ENCODE assay signal across 1 cellular context in the genomic region with DNA sequence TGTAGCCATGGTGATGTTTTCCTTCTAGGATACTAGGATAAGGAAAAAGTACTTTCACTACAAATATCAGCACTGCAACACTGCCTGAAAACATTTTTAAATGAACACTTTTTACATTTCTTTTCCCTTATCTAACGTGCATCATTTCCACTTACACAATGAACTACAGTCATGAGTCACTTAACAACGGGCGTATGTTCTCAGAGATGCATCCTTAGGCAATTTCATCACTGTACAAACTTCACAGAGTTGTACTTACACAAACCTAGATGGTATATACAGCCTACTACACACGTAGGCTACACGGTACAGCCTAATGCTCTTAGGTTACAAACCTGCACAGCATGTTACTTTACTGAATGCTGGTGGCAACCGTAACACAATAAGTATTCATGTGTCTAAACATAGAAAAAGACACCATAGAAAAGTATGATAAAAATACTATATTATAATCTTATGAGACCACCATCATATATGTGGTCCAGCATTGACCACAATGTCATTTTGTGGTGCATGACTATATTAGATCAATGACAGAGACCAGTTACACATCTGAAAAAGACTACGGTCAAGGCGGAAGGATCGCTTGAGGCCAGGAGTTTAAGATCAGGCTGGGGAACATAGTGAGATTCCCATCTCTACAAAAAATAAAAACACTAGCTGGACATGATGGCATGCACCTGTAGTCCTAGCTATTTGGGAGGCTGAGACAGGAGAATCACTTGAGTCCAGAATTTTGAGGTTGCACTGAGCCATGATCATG.
TF ChIP-seq lines count a peak whose summit lies in the region.

No MANE protein-coding gene starts in this region.

TF ChIP-seq in WTC11, 78 proteins besides CTCF, POLR2A, EP300 and RAD21 (continued from another document):
- TF ChIP-seq, protein P1, sequence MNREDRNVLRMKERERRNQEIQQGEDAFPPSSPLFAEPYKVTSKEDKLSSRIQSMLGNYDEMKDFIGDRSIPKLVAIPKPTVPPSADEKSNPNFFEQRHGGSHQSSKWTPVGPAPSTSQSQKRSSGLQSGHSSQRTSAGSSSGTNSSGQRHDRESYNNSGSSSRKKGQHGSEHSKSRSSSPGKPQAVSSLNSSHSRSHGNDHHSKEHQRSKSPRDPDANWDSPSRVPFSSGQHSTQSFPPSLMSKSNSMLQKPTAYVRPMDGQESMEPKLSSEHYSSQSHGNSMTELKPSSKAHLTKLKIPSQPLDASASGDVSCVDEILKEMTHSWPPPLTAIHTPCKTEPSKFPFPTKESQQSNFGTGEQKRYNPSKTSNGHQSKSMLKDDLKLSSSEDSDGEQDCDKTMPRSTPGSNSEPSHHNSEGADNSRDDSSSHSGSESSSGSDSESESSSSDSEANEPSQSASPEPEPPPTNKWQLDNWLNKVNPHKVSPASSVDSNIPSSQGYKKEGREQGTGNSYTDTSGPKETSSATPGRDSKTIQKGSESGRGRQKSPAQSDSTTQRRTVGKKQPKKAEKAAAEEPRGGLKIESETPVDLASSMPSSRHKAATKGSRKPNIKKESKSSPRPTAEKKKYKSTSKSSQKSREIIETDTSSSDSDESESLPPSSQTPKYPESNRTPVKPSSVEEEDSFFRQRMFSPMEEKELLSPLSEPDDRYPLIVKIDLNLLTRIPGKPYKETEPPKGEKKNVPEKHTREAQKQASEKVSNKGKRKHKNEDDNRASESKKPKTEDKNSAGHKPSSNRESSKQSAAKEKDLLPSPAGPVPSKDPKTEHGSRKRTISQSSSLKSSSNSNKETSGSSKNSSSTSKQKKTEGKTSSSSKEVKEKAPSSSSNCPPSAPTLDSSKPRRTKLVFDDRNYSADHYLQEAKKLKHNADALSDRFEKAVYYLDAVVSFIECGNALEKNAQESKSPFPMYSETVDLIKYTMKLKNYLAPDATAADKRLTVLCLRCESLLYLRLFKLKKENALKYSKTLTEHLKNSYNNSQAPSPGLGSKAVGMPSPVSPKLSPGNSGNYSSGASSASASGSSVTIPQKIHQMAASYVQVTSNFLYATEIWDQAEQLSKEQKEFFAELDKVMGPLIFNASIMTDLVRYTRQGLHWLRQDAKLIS (CRISPR knock-in tag; IDR thresholded peaks at IDR 0.05; ENCODE audit: borderline replicate concordance): no peak
- TF ChIP-seq, protein P2, sequence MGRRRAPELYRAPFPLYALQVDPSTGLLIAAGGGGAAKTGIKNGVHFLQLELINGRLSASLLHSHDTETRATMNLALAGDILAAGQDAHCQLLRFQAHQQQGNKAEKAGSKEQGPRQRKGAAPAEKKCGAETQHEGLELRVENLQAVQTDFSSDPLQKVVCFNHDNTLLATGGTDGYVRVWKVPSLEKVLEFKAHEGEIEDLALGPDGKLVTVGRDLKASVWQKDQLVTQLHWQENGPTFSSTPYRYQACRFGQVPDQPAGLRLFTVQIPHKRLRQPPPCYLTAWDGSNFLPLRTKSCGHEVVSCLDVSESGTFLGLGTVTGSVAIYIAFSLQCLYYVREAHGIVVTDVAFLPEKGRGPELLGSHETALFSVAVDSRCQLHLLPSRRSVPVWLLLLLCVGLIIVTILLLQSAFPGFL (CRISPR knock-in tag; IDR thresholded peaks at IDR 0.05; ENCODE audit: borderline replicate concordance): no peak
- TF ChIP-seq HMGA2 (CRISPR knock-in tag; IDR thresholded peaks at IDR 0.05): no peak
- TF ChIP-seq ZNF138 (CRISPR knock-in tag; conservative IDR thresholded peaks at IDR 0.05): no peak
- TF ChIP-seq, protein P3, sequence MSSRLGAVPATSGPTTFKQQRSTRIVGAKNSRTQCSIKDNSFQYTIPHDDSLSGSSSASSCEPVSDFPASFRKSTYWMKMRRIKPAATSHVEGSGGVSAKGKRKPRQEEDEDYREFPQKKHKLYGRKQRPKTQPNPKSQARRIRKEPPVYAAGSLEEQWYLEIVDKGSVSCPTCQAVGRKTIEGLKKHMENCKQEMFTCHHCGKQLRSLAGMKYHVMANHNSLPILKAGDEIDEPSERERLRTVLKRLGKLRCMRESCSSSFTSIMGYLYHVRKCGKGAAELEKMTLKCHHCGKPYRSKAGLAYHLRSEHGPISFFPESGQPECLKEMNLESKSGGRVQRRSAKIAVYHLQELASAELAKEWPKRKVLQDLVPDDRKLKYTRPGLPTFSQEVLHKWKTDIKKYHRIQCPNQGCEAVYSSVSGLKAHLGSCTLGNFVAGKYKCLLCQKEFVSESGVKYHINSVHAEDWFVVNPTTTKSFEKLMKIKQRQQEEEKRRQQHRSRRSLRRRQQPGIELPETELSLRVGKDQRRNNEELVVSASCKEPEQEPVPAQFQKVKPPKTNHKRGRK (CRISPR knock-in tag; IDR thresholded peaks at IDR 0.05; ENCODE audit: borderline replicate concordance): no peak
- TF ChIP-seq ZNF121 (CRISPR knock-in tag; IDR thresholded peaks at IDR 0.05): no peak
- TF ChIP-seq, protein P4, sequence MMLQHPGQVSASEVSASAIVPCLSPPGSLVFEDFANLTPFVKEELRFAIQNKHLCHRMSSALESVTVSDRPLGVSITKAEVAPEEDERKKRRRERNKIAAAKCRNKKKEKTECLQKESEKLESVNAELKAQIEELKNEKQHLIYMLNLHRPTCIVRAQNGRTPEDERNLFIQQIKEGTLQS (CRISPR knock-in tag; conservative IDR thresholded peaks at IDR 0.05): no peak
